15 cellular contexts compared by ENCODE assay signal in the genomic region with DNA sequence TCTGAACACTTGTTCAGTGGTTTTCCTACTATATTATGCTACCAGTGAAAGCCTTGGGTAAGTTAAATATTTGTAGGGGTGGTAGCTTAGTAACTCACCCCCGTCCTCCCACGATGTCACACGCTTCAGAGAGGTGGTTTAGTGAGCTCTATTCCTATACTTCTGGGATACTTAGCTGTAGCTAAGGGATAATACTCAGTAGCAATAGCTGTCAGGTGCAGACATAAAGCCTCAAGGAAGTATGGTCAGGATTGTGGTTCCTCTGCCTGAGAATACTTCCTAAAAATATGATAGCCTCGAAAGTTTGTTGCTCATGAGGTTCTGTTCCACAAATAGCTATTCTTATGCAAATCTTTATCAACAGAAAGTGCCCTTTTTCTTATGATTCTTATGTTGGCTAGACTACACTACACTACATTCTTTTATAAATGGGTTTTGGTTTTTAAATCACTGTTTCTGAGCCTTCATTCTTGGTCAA. TPM values are rescaled to one million over a fixed set of nuclear protein-coding genes. Genes with fewer than 3 reads are reported as not detected.
A peak's percentile ranks its signal among the peaks of the same experiment; 100 is the strongest.
DNase-seq lines count a peak whose midpoint lies in the region; ATAC-seq, FAIRE-seq and TF ChIP-seq lines count a peak whose summit lies in the region.
"Had no signal": no experiment of that assay in that cellular context is flagged by ENCODE, and none has a peak within 500 bp of the region (broad histone marks: within the 10 kb centered on the region; RNA-seq: fewer than 3 reads in every experiment).

No MANE protein-coding gene starts in this region.

- peaks cover 30% of the 10 kb centered on the region for H3K4me1 Mint-ChIP-seq in dendritic cell treated with granulocyte-macrophage colony-stimulating factor and Interleukin-4, amounts not matched to agents 40 ng/mL and 50 ng/mL, for 4 days (ENCODE audit: low read depth)

- no peaks in the 10 kb centered on the region for H3K9me3 ChIP-seq in small intestine (ENCODE audit: control insufficient read depth, low read depth)
- no peaks in the 10 kb centered on the region for H3K9me3 ChIP-seq in SK-N-SH
- H3K9me3 ChIP-seq: upper lobe of left lung had no signal

- CTCF ChIA-PET in SK-N-SH (lab: Yijun Ruan, JAX), result interaction anchor here (0.9 to 26.0 kb wide), 4 partner anchors 14 to 195 kb away, joined by 3 to 537 read pairs (median 64); no protein-coding TSS in a partner anchor

- H3K27me3 ChIP-seq in brain microvascular endothelial cell (replicated peaks) (no peaks in the 10 kb centered on the region), small intestine (ENCODE audit: control insufficient read depth in 2 of 2, insufficient read depth in 2 of 2, low read length in 2 of 2) (no peaks in the 10 kb centered on the region), SK-N-SH (ENCODE audit: insufficient read depth) (no peaks in the 10 kb centered on the region)
- H3K27me3 ChIP-seq: upper lobe of left lung had no signal

- no peak for TF ChIP-seq POLR2A in GM18505 (IDR thresholded peaks at IDR 0.05; ENCODE audit: borderline replicate concordance, extremely low read depth, insufficient read depth, insufficient read length)

- no peak overlapping the region for H3K9ac ChIP-seq in SK-N-SH

- peaks cover 31% of the 10 kb centered on the region for H3K79me2 ChIP-seq in SK-N-SH (ENCODE audit: insufficient read depth)

- POLR2A ChIA-PET in SK-N-SH (lab: Yijun Ruan, JAX), result interaction anchor here (1.0 kb wide), 1 partner anchor 11 kb away, joined by 3 read pairs; no protein-coding TSS in a partner anchor

- intact Hi-C loops in dendritic cell treated with granulocyte-macrophage colony-stimulating factor and Interleukin-4, amounts not matched to agents 40 ng/mL and 50 ng/mL, for 4 days (cut with micrococcal nuclease), result no loop called here

- ATAC-seq in GM18505 (IDR thresholded peaks at IDR 0.05; ENCODE audit: unreplicated experiment) (peak; percentile 42), GM21515 (IDR thresholded peaks at IDR 0.05; ENCODE audit: unreplicated experiment) (peak; percentile 47), HG03354 (IDR thresholded peaks at IDR 0.05; ENCODE audit: poor library complexity, severe bottlenecking, unreplicated experiment) (peak; percentile 77)

- TF ChIP-seq RAD21 in SK-N-SH (IDR thresholded peaks at IDR 0.05; ENCODE audit: low read length), result no peak

- in situ Hi-C loops in brain microvascular endothelial cell (cut with HindIII; ENCODE audit: low pct_ligation_motif_present, low sequenced_read_pairs), result no loop called here

- H3K36me3 Mint-ChIP-seq in dendritic cell treated with granulocyte-macrophage colony-stimulating factor and Interleukin-4, amounts not matched to agents 40 ng/mL and 50 ng/mL, for 4 days (ENCODE audit: low read depth), result peaks cover 99% of the 10 kb centered on the region

- H3K36me3 ChIP-seq in brain microvascular endothelial cell (replicated peaks) (peaks cover 77% of the 10 kb centered on the region), small intestine (ENCODE audit: control insufficient read depth in 2 of 2, insufficient read depth in 2 of 2, low read length in 2 of 2) (peaks cover 42 to 43% of the 10 kb centered on the region in 2 donors), SK-N-SH (replicated peaks in 1 of 2; ENCODE audit: control insufficient read depth in 1 of 2, insufficient read depth in 2 of 2, low read length in 1 of 2) (peaks cover 81 to 86% of the 10 kb centered on the region in 2 experiments)

- no peaks in the 10 kb centered on the region for H3K9me3 Mint-ChIP-seq in dendritic cell treated with granulocyte-macrophage colony-stimulating factor and Interleukin-4, amounts not matched to agents 40 ng/mL and 50 ng/mL, for 4 days

- H3K4me2 ChIP-seq in SK-N-SH, result no peak overlapping the region

- 73 to 89% (median 88%) methylated on average over 4 of the region's 4 CpGs for WGBS in small intestine, 3 donors
- 88% methylated on average over 3 of the region's 4 CpGs for WGBS in SK-N-SH (ENCODE audit: low lambda C conversion rate)

- TF ChIP-seq EP300 in SK-N-SH (IDR thresholded peaks at IDR 0.05; ENCODE audit: borderline replicate concordance in 1 of 2, low read depth in 1 of 2, low read length in 1 of 2), result no peak

- H3K4me1 ChIP-seq in small intestine (ENCODE audit: control insufficient read depth in 2 of 2, insufficient read depth in 1 of 2, low read depth in 1 of 2, low read length in 1 of 2), result peaks cover 0 to 2% of the 10 kb centered on the region in 2 donors
- H3K4me1 ChIP-seq in SK-N-SH (ENCODE audit: control insufficient read depth in 1 of 2, insufficient read depth in 2 of 2, low read depth in 1 of 2, low read length in 1 of 2), result peaks cover 0 to 2% of the 10 kb centered on the region in 2 experiments; a peak in 1 of 4 replicates

- H3F3A ChIP-seq in SK-N-SH (replicated peaks; ENCODE audit: insufficient read depth), result peaks cover 18% of the 10 kb centered on the region

- no peak for DNase-seq in brain microvascular endothelial cell
- no peak for DNase-seq in small intestine
- DNase-seq in ureter (ENCODE audit: low spot score), result no peak
- no peak for DNase-seq in SK-N-SH
- DNase-seq: DMS53, NCI-H1048, upper lobe of left lung had no signal

- no peaks in the 10 kb centered on the region for H3K27me3 Mint-ChIP-seq in dendritic cell treated with granulocyte-macrophage colony-stimulating factor and Interleukin-4, amounts not matched to agents 40 ng/mL and 50 ng/mL, for 4 days

- FAIRE-seq in small intestine (lab: Jason Lieb, UNC), result no peak
- FAIRE-seq: RCC 7860 had no signal

- peaks cover 10% of the 10 kb centered on the region for H4K20me1 ChIP-seq in SK-N-SH (ENCODE audit: insufficient read depth)

- H3K4me3 Mint-ChIP-seq in dendritic cell treated with granulocyte-macrophage colony-stimulating factor and Interleukin-4, amounts not matched to agents 40 ng/mL and 50 ng/mL, for 4 days, result no peak overlapping the region

- H3K9me2 ChIP-seq in SK-N-SH, result no peaks in the 10 kb centered on the region

- H3K4me3 ChIP-seq in brain microvascular endothelial cell (ENCODE audit: low read depth, low read length) (no peak overlapping the region), small intestine (ENCODE audit: low read depth in 1 of 2, low read length in 2 of 2) (no peak overlapping the region), SK-N-SH (ENCODE audit: low read depth in 2 of 2, low read length in 1 of 2) (no peak overlapping the region)
- H3K4me3 ChIP-seq: upper lobe of left lung had no signal

- no peak overlapping the region for H2AFZ ChIP-seq in SK-N-SH (ENCODE audit: low read depth)

- H3K27ac ChIP-seq in brain microvascular endothelial cell (no peak overlapping the region), small intestine (ENCODE audit: low read depth in 1 of 2, low read length in 1 of 2) (no peak overlapping the region), SK-N-SH (ENCODE audit: low read depth in 2 of 2, low read length in 1 of 2) (no peak overlapping the region)
- H3K27ac ChIP-seq: upper lobe of left lung had no signal

- TF ChIP-seq CTCF in brain microvascular endothelial cell (IDR thresholded peaks at IDR 0.05; ENCODE audit: low read depth, low read length, missing control alignments), result no peak
- TF ChIP-seq CTCF in SK-N-SH (IDR thresholded peaks at IDR 0.05), result no peak

- peak overlapping the region; percentile 83 for H3K27ac Mint-ChIP-seq in dendritic cell treated with granulocyte-macrophage colony-stimulating factor and Interleukin-4, amounts not matched to agents 40 ng/mL and 50 ng/mL, for 4 days

TF ChIP-seq in SK-N-SH, 30 proteins besides CTCF, POLR2A, EP300 and RAD21 (continues in another document):
- TF ChIP-seq POLR2AphosphoS5 (IDR thresholded peaks at IDR 0.05; ENCODE audit: low read depth, low read length), result no peak
- no peak for TF ChIP-seq JUND (IDR thresholded peaks at IDR 0.05)
- no peak for TF ChIP-seq GABPA (IDR thresholded peaks at IDR 0.05; ENCODE audit: low read depth)
- no peak for TF ChIP-seq FOXM1 (IDR thresholded peaks at IDR 0.05; ENCODE audit: low read depth)
- TF ChIP-seq, protein P1, sequence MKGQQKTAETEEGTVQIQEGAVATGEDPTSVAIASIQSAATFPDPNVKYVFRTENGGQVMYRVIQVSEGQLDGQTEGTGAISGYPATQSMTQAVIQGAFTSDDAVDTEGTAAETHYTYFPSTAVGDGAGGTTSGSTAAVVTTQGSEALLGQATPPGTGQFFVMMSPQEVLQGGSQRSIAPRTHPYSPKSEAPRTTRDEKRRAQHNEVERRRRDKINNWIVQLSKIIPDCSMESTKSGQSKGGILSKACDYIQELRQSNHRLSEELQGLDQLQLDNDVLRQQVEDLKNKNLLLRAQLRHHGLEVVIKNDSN (IDR thresholded peaks at IDR 0.05; ENCODE audit: borderline replicate concordance, low read depth), result no peak
- TF ChIP-seq, protein P2, sequence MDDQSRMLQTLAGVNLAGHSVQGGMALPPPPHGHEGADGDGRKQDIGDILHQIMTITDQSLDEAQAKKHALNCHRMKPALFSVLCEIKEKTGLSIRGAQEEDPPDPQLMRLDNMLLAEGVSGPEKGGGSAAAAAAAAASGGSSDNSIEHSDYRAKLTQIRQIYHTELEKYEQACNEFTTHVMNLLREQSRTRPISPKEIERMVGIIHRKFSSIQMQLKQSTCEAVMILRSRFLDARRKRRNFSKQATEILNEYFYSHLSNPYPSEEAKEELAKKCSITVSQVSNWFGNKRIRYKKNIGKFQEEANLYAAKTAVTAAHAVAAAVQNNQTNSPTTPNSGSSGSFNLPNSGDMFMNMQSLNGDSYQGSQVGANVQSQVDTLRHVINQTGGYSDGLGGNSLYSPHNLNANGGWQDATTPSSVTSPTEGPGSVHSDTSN (IDR thresholded peaks at IDR 0.05), result no peak
- TF ChIP-seq TCF12 (IDR thresholded peaks at IDR 0.05), result no peak
- TF ChIP-seq GATA2 (CRISPR knock-in tag; IDR thresholded peaks at IDR 0.05), result no peak
- TF ChIP-seq, protein P3, sequence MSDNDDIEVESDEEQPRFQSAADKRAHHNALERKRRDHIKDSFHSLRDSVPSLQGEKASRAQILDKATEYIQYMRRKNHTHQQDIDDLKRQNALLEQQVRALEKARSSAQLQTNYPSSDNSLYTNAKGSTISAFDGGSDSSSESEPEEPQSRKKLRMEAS (IDR thresholded peaks at IDR 0.05; ENCODE audit: low read depth), result no peak

RNA-seq across cellular contexts. Expression of a gene that starts 11.9 kb away (rescaled TPM):
- polyA plus RNA-seq in small intestine (100 to 1,000 TPM in 2 of 3 donors, 10 to 100 TPM in 1; 95.2 to 110 (median 101) TPM), SK-N-SH (2012; rRNA removed) (92.3 and 117 TPM in 2 replicates)
- 81.3 TPM for total RNA-seq in ureter
- 70.2 and 89.3 TPM in 2 replicates for polyA plus RNA-seq in SK-N-SH (2012; cell fraction: cytosol; rRNA removed)
- polyA plus RNA-seq in SK-N-SH (2012; cell fraction: nucleus; rRNA removed), result 139 and 143 TPM in 2 replicates

RNA-seq across cellular contexts. Expression of a gene that starts 17.7 kb away (rescaled TPM):
- polyA plus RNA-seq in small intestine, result not detected
- total RNA-seq in ureter, result 0.13 TPM
- not detected in 2 replicates for polyA plus RNA-seq in SK-N-SH (2012; rRNA removed)
- not detected in 2 replicates for polyA plus RNA-seq in SK-N-SH (2012; cell fraction: cytosol; rRNA removed)
- 0.02 TPM in 1 of 2 replicates, not detected in the other for polyA plus RNA-seq in SK-N-SH (2012; cell fraction: nucleus; rRNA removed)
- total RNA-seq: dermis microvascular lymphatic vessel endothelial cell, glomerular endothelial cell, liver had no signal

RNA-seq across cellular contexts. Expression of a gene that starts 29.4 kb away (rescaled TPM):
- polyA plus RNA-seq in small intestine, result 1 to 10 TPM; 1.8 to 3.5 (median 3.4) TPM
- 10.7 TPM for total RNA-seq in ureter
- polyA plus RNA-seq in SK-N-SH (2012; rRNA removed), result 2.5 and 4.4 TPM in 2 replicates
- polyA plus RNA-seq in SK-N-SH (2012; cell fraction: cytosol; rRNA removed), result 1.2 and 2.1 TPM in 2 replicates
- polyA plus RNA-seq in SK-N-SH (2012; cell fraction: nucleus; rRNA removed), result 12.2 and 14.8 TPM in 2 replicates
